1 cellular context compared by ENCODE assay signal in the genomic region with DNA sequence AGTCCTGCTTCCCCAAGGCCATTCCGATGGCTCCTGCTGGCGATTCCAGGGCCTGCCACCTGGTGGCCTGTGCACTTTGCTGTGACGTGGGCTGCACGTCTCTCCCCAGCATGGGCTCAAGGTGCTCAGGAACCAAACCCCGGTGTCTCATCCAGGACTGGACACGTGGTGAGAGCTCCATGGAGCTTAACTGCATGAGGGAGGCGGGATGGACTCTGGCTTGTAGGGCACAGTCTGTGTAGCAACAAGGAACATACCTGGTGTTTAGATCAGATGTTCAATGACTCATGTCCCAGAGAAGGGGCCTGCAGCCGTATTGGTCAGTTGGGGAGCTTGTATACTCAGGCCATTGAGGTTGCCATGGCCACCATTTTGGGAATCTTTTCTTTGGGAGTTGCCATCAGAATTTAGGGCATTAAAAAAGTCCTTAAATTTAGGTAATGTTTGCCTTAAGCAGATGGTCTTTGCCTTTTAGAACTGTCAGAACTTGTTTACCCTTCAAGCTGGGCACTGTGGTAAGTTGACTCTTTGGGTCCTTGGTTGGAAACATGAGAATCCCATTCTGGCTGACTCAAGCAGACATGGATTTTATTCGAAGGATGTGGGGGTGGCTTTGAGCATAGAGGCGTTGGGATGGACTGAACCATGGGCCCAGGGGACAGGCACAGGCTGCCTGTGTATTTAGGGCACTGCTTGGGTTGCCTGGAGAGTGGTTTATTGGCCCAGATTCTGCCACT.
A peak's percentile ranks its signal among the peaks of the same experiment; 100 is the strongest.
TF ChIP-seq lines count a peak whose summit lies in the region.

No MANE protein-coding gene starts in this region.

TF ChIP-seq in HepG2, 621 proteins besides CTCF, POLR2A, EP300 and RAD21 (continued from another document and continues in another):
- TF ChIP-seq, protein P1, sequence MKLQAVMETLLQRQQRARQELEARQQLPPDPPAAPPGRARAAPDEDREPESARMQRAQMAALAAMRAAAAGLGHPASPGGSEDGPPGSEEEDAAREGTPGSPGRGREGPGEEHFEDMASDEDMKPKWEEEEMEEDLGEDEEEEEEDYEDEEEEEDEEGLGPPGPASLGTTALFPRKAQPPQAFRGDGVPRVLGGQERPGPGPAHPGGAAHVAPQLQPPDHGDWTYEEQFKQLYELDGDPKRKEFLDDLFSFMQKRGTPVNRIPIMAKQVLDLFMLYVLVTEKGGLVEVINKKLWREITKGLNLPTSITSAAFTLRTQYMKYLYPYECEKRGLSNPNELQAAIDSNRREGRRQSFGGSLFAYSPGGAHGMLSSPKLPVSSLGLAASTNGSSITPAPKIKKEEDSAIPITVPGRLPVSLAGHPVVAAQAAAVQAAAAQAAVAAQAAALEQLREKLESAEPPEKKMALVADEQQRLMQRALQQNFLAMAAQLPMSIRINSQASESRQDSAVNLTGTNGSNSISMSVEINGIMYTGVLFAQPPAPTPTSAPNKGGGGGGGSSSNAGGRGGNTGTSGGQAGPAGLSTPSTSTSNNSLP (IDR thresholded peaks at IDR 0.05; ENCODE audit: low read depth, low read length) = peak; percentile 87
- TF ChIP-seq HOXA5 (CRISPR knock-in tag; IDR thresholded peaks at IDR 0.05) (0 out of 2 replicates have a peak, but pooled peaks have one; percentile 67), IRX3 (CRISPR knock-in tag; IDR thresholded peaks at IDR 0.05; ENCODE audit: borderline replicate concordance, low read depth) (no peak), SP1 (IDR thresholded peaks at IDR 0.05) (no peak), SP1 (CRISPR knock-in tag; IDR thresholded peaks at IDR 0.05) (peak; percentile 60), ZNF691 (CRISPR knock-in tag; IDR thresholded peaks at IDR 0.05; ENCODE audit: borderline replicate concordance, low read depth) (peak; percentile 99), ZNF710 (CRISPR knock-in tag; IDR thresholded peaks at IDR 0.05; ENCODE audit: borderline replicate concordance) (peak; percentile 86), ZNF138 (CRISPR knock-in tag; IDR thresholded peaks at IDR 0.05; ENCODE audit: low read depth) (no peak), ZNF776 (CRISPR knock-in tag; IDR thresholded peaks at IDR 0.05) (peak; percentile 76; the same call in 1 of the 2 replicates), HIVEP1 (CRISPR knock-in tag; IDR thresholded peaks at IDR 0.05) (peak; percentile 91), NCOA2 (CRISPR knock-in tag; IDR thresholded peaks at IDR 0.05) (peak; percentile 80), CREB1 (IDR thresholded peaks at IDR 0.05) (peak; percentile 95), CREB1 (CRISPR knock-in tag; IDR thresholded peaks at IDR 0.05) (peak; percentile 96), CBX5 (CRISPR knock-in tag; IDR thresholded peaks at IDR 0.05; ENCODE audit: borderline replicate concordance) (peak; percentile 93; the same call in 1 of the 2 replicates), KAT7 (CRISPR knock-in tag; IDR thresholded peaks at IDR 0.05; ENCODE audit: borderline replicate concordance) (0 out of 2 replicates have a peak, but pooled peaks have one; percentile 32), KLF13 (CRISPR knock-in tag; IDR thresholded peaks at IDR 0.05) (no peak), ADNP (CRISPR knock-in tag; IDR thresholded peaks at IDR 0.05) (0 out of 2 replicates have a peak, but pooled peaks have one; percentile 15), PPARG (CRISPR knock-in tag; conservative IDR thresholded peaks at IDR 0.05) (peak; percentile 89), HDAC1 (CRISPR knock-in tag; IDR thresholded peaks at IDR 0.05) (peak; percentile 98), BRD4 (CRISPR knock-in tag; IDR thresholded peaks at IDR 0.05) (no peak), ZBTB34 (CRISPR knock-in tag; IDR thresholded peaks at IDR 0.05) (peak; percentile 47), AHR (CRISPR knock-in tag; IDR thresholded peaks at IDR 0.05) (0 out of 2 replicates have a peak, but pooled peaks have one; percentile 33), HINFP (CRISPR knock-in tag; IDR thresholded peaks at IDR 0.05; ENCODE audit: low read depth) (no peak), ZEB1 (IDR thresholded peaks at IDR 0.05; ENCODE audit: insufficient replicate concordance, low read depth) (peak; percentile 82), ZNF839 (CRISPR knock-in tag; IDR thresholded peaks at IDR 0.05; ENCODE audit: borderline replicate concordance) (peak; percentile 74; the same call in 1 of the 2 replicates), ZNF761 (CRISPR knock-in tag; conservative IDR thresholded peaks at IDR 0.05) (peak; percentile 69), STAT5B (CRISPR knock-in tag; IDR thresholded peaks at IDR 0.05) (peak; percentile 69; the same call in 1 of the 2 replicates), MXD1 (CRISPR knock-in tag; IDR thresholded peaks at IDR 0.05) (peak; percentile 94; the same call in 1 of the 2 replicates), ZBTB7B (CRISPR knock-in tag; IDR thresholded peaks at IDR 0.05) (peak; percentile 56; the same call in 1 of the 2 replicates), ZNF816 (CRISPR knock-in tag; IDR thresholded peaks at IDR 0.05; ENCODE audit: borderline replicate concordance) (peak; percentile 93), ZNF737 (CRISPR knock-in tag; IDR thresholded peaks at IDR 0.05; ENCODE audit: borderline replicate concordance) (no peak), ZNF557 (CRISPR knock-in tag; IDR thresholded peaks at IDR 0.05) (0 out of 2 replicates have a peak, but pooled peaks have one; percentile 61)
- TF ChIP-seq, protein P2, sequence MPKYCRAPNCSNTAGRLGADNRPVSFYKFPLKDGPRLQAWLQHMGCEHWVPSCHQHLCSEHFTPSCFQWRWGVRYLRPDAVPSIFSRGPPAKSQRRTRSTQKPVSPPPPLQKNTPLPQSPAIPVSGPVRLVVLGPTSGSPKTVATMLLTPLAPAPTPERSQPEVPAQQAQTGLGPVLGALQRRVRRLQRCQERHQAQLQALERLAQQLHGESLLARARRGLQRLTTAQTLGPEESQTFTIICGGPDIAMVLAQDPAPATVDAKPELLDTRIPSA (CRISPR knock-in tag; IDR thresholded peaks at IDR 0.05; ENCODE audit: borderline replicate concordance) = no peak
- TF ChIP-seq, protein P3, sequence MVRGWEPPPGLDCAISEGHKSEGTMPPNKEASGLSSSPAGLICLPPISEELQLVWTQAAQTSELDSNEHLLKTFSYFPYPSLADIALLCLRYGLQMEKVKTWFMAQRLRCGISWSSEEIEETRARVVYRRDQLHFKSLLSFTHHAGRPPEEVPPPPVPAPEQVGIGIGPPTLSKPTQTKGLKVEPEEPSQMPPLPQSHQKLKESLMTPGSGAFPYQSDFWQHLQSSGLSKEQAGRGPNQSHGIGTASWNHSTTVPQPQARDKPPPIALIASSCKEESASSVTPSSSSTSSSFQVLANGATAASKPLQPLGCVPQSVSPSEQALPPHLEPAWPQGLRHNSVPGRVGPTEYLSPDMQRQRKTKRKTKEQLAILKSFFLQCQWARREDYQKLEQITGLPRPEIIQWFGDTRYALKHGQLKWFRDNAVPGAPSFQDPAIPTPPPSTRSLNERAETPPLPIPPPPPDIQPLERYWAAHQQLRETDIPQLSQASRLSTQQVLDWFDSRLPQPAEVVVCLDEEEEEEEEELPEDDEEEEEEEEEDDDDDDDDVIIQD (CRISPR knock-in tag; IDR thresholded peaks at IDR 0.05; ENCODE audit: low read depth) = peak; percentile 100
- TF ChIP-seq, protein P4, sequence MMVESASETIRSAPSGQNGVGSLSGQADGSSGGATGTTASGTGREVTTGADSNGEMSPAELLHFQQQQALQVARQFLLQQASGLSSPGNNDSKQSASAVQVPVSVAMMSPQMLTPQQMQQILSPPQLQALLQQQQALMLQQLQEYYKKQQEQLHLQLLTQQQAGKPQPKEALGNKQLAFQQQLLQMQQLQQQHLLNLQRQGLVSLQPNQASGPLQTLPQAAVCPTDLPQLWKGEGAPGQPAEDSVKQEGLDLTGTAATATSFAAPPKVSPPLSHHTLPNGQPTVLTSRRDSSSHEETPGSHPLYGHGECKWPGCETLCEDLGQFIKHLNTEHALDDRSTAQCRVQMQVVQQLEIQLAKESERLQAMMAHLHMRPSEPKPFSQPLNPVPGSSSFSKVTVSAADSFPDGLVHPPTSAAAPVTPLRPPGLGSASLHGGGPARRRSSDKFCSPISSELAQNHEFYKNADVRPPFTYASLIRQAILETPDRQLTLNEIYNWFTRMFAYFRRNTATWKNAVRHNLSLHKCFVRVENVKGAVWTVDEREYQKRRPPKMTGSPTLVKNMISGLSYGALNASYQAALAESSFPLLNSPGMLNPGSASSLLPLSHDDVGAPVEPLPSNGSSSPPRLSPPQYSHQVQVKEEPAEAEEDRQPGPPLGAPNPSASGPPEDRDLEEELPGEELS (CRISPR knock-in tag; IDR thresholded peaks at IDR 0.05) = peak; percentile 72; the same call in 1 of the 2 replicates
- TF ChIP-seq, protein P5, sequence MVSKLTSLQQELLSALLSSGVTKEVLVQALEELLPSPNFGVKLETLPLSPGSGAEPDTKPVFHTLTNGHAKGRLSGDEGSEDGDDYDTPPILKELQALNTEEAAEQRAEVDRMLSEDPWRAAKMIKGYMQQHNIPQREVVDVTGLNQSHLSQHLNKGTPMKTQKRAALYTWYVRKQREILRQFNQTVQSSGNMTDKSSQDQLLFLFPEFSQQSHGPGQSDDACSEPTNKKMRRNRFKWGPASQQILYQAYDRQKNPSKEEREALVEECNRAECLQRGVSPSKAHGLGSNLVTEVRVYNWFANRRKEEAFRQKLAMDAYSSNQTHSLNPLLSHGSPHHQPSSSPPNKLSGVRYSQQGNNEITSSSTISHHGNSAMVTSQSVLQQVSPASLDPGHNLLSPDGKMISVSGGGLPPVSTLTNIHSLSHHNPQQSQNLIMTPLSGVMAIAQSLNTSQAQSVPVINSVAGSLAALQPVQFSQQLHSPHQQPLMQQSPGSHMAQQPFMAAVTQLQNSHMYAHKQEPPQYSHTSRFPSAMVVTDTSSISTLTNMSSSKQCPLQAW (CRISPR knock-in tag; IDR thresholded peaks at IDR 0.05) = peak; percentile 97
